ENCODE assay signal across 32 cellular contexts in the genomic region with DNA sequence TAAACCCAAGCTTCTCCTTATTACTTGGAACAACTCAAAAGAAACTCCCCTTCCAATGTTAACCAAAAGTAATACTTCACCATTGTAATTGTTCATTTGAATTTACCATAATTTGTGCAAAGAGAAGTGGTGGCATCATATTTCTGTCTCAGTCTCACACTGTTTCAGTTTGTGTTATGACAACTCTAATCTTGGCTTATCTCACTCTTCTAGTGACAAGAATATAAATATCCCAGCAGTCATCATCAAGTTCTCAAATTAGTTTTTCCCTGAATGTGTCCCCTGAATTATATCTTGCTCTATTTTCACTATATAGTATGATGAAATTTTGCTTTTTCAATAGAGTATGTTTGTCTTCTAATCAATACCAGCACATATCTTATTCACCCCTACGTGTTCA.
"Had no signal": no experiment of that assay in that cellular context is flagged by ENCODE, and none has a peak within 500 bp of the region (broad histone marks: within the 10 kb centered on the region; RNA-seq: fewer than 3 reads in every experiment).

No MANE protein-coding gene starts in this region.

- H3K4me1 Mint-ChIP-seq: activated CD4-positive, alpha-beta T cell treated with anti-CD3 and anti-CD28 coated beads for 36 hours; activated CD4-positive, alpha-beta T cell treated with anti-CD3 and anti-CD28 coated beads, Interleukin-2, amount 10 ng/mL, durations not matched to agents 24 days and 14 days; activated CD8-positive, alpha-beta memory T cell treated with anti-CD3 and anti-CD28 coated beads, Interleukin-2, amount 10 ng/mL, durations not matched to agents 7 days and 5 days; activated naive CD4-positive, alpha-beta T cell treated with anti-CD3 and anti-CD28 coated beads, Interleukin-2, amount 50 U/mL, for 24 hours; activated naive CD8-positive, alpha-beta T cell treated with anti-CD3 and anti-CD28 coated beads for 36 hours; activated naive CD8-positive, alpha-beta T cell treated with anti-CD3 and anti-CD28 coated beads, Interleukin-2, amount 50 U/mL, for 24 hours had no signal

- ATAC-seq: activated CD4-positive, alpha-beta T cell treated with anti-CD3 and anti-CD28 coated beads for 36 hours; activated CD8-positive, alpha-beta memory T cell treated with anti-CD3 and anti-CD28 coated beads, Interleukin-2, amount 10 ng/mL, durations not matched to agents 7 days and 5 days; activated CD8-positive, alpha-beta T cell treated with anti-CD3 and anti-CD28 coated beads, Interleukin-2, amount 10 ng/mL, durations not matched to agents 7 days and 5 days; activated naive CD8-positive, alpha-beta T cell treated with anti-CD3 and anti-CD28 coated beads, Interleukin-2, amount 50 U/mL, for 24 hours; body of pancreas; effector memory CD8-positive, alpha-beta T cell; gastroesophageal sphincter had no signal

- DNase-seq: activated CD4-positive, alpha-beta memory T cell treated with anti-CD3 and anti-CD28 coated beads for 36 hours; activated CD4-positive, alpha-beta T cell treated with anti-CD3 and anti-CD28 coated beads for 36 hours; activated CD4-positive, alpha-beta T cell treated with anti-CD3 and anti-CD28 coated beads, Interleukin-2, amount 10 ng/mL, durations not matched to agents 24 days and 14 days; activated CD4-positive, CD25-positive, alpha-beta regulatory T cell; activated CD4-positive, CD25-positive, alpha-beta regulatory T cell treated with anti-CD3 and anti-CD28 coated beads, Interleukin-2, amount 50 U/mL, for 72 hours; activated CD8-positive, alpha-beta memory T cell treated with anti-CD3 and anti-CD28 coated beads, Interleukin-2, amount 10 ng/mL, durations not matched to agents 7 days and 5 days; activated CD8-positive, alpha-beta memory T cell treated with anti-CD3 and anti-CD28 coated beads, Interleukin-2, amount 50 U/mL, for 4 hours; activated CD8-positive, alpha-beta T cell treated with anti-CD3 and anti-CD28 coated beads, Interleukin-2, amount 10 ng/mL, durations not matched to agents 7 days and 5 days; activated effector memory CD4-positive, alpha-beta T cell treated with anti-CD3 and anti-CD28 coated beads, Interleukin-2, amount 50 U/mL, for 16 hours; activated naive CD4-positive, alpha-beta T cell treated with anti-CD3 and anti-CD28 coated beads for 36 hours; activated naive CD8-positive, alpha-beta T cell treated with anti-CD3 and anti-CD28 coated beads for 36 hours; activated naive CD8-positive, alpha-beta T cell treated with anti-CD3 and anti-CD28 coated beads, Interleukin-2, amount 50 U/mL, for 24 hours; activated T-cell treated with anti-CD3 and anti-CD28 coated beads, Interleukin-2, amount 50 U/mL, for 1 hour; activated T-cell treated with anti-CD3 and anti-CD28 coated beads, Interleukin-2, amount 50 U/mL, for 48 hours; adrenal gland; amygdala; aorta; body of pancreas; caudate nucleus; cortex of kidney; dermis blood vessel endothelial cell; effector CD4-positive, alpha-beta T cell; effector memory CD8-positive, alpha-beta T cell; erythroblast; foreskin melanocyte; T-helper 2 cell had no signal

- H3K36me3 ChIP-seq: adrenal gland, esophagus muscularis mucosa, gastroesophageal sphincter had no signal

- H3K4me3 ChIP-seq: adrenal gland, body of pancreas, esophagus muscularis mucosa, gastroesophageal sphincter had no signal

- H3K27ac ChIP-seq: adrenal gland, body of pancreas, esophagus muscularis mucosa, gastroesophageal sphincter had no signal

- H3K27me3 Mint-ChIP-seq: activated CD4-positive, alpha-beta memory T cell treated with anti-CD3 and anti-CD28 coated beads for 36 hours; activated CD4-positive, alpha-beta T cell treated with anti-CD3 and anti-CD28 coated beads for 36 hours; activated CD4-positive, alpha-beta T cell treated with anti-CD3 and anti-CD28 coated beads, Interleukin-2, amount 10 ng/mL, durations not matched to agents 24 days and 14 days; activated CD8-positive, alpha-beta memory T cell treated with anti-CD3 and anti-CD28 coated beads, Interleukin-2, amount 10 ng/mL, durations not matched to agents 7 days and 5 days; activated naive CD4-positive, alpha-beta T cell treated with anti-CD3 and anti-CD28 coated beads, Interleukin-2, amount 50 U/mL, for 24 hours; activated naive CD8-positive, alpha-beta T cell treated with anti-CD3 and anti-CD28 coated beads for 36 hours; activated naive CD8-positive, alpha-beta T cell treated with anti-CD3 and anti-CD28 coated beads, Interleukin-2, amount 50 U/mL, for 24 hours; effector memory CD8-positive, alpha-beta T cell had no signal

- H3K9me3 ChIP-seq: adrenal gland, body of pancreas, esophagus muscularis mucosa had no signal

- H3K4me1 ChIP-seq: adrenal gland, body of pancreas, esophagus muscularis mucosa, gastroesophageal sphincter had no signal

- FAIRE-seq: colon had no signal

- H3K27me3 ChIP-seq: adrenal gland, body of pancreas, esophagus muscularis mucosa, gastroesophageal sphincter had no signal

- H3K36me3 Mint-ChIP-seq: activated CD4-positive, alpha-beta memory T cell treated with anti-CD3 and anti-CD28 coated beads for 36 hours; activated CD8-positive, alpha-beta memory T cell treated with anti-CD3 and anti-CD28 coated beads, Interleukin-2, amount 10 ng/mL, durations not matched to agents 7 days and 5 days; activated naive CD4-positive, alpha-beta T cell treated with anti-CD3 and anti-CD28 coated beads, Interleukin-2, amount 50 U/mL, for 24 hours; activated naive CD8-positive, alpha-beta T cell treated with anti-CD3 and anti-CD28 coated beads for 36 hours had no signal

- H3K4me3 Mint-ChIP-seq: activated CD4-positive, alpha-beta memory T cell treated with anti-CD3 and anti-CD28 coated beads for 36 hours; activated CD4-positive, alpha-beta T cell treated with anti-CD3 and anti-CD28 coated beads for 36 hours; activated CD4-positive, alpha-beta T cell treated with anti-CD3 and anti-CD28 coated beads, Interleukin-2, amount 10 ng/mL, durations not matched to agents 24 days and 14 days; activated CD8-positive, alpha-beta memory T cell treated with anti-CD3 and anti-CD28 coated beads, Interleukin-2, amount 10 ng/mL, durations not matched to agents 7 days and 5 days; activated CD8-positive, alpha-beta T cell treated with anti-CD3 and anti-CD28 coated beads, Interleukin-2, amount 10 ng/mL, durations not matched to agents 7 days and 5 days; activated naive CD4-positive, alpha-beta T cell treated with anti-CD3 and anti-CD28 coated beads for 36 hours; activated naive CD4-positive, alpha-beta T cell treated with anti-CD3 and anti-CD28 coated beads, Interleukin-2, amount 50 U/mL, for 24 hours; activated naive CD8-positive, alpha-beta T cell treated with anti-CD3 and anti-CD28 coated beads for 36 hours; activated naive CD8-positive, alpha-beta T cell treated with anti-CD3 and anti-CD28 coated beads, Interleukin-2, amount 50 U/mL, for 24 hours; activated T-helper 1 cell treated with anti-CD3 and anti-CD28 coated beads, Interleukin-12 subunit alpha, Interleukin-12 subunit beta, Interleukin-2, Interleukin-4 antibody, amounts not matched to agents 30 ng/mL and 10 ng/mL and 1 ng/mL, durations not matched to agents 14 hours and 24 hours and 36 hours; effector memory CD8-positive, alpha-beta T cell had no signal

- H3K27ac Mint-ChIP-seq: activated CD4-positive, alpha-beta memory T cell treated with anti-CD3 and anti-CD28 coated beads for 36 hours; activated CD4-positive, alpha-beta T cell treated with anti-CD3 and anti-CD28 coated beads for 36 hours; activated CD4-positive, alpha-beta T cell treated with anti-CD3 and anti-CD28 coated beads, Interleukin-2, amount 10 ng/mL, durations not matched to agents 24 days and 14 days; activated CD8-positive, alpha-beta memory T cell treated with anti-CD3 and anti-CD28 coated beads, Interleukin-2, amount 10 ng/mL, durations not matched to agents 7 days and 5 days; activated CD8-positive, alpha-beta T cell treated with anti-CD3 and anti-CD28 coated beads, Interleukin-2, amount 10 ng/mL, durations not matched to agents 7 days and 5 days; activated naive CD4-positive, alpha-beta T cell treated with anti-CD3 and anti-CD28 coated beads for 36 hours; activated naive CD4-positive, alpha-beta T cell treated with anti-CD3 and anti-CD28 coated beads, Interleukin-2, amount 50 U/mL, for 24 hours; activated naive CD8-positive, alpha-beta T cell treated with anti-CD3 and anti-CD28 coated beads for 36 hours; activated naive CD8-positive, alpha-beta T cell treated with anti-CD3 and anti-CD28 coated beads, Interleukin-2, amount 50 U/mL, for 24 hours; activated T-helper 1 cell treated with anti-CD3 and anti-CD28 coated beads, Interleukin-12 subunit alpha, Interleukin-12 subunit beta, Interleukin-2, Interleukin-4 antibody, amounts not matched to agents 30 ng/mL and 10 ng/mL and 1 ng/mL, durations not matched to agents 14 hours and 24 hours and 36 hours; activated T-helper 2 cell treated with anti-CD3 and anti-CD28 coated beads, Interferon-gamma antibody, Interleukin-2, Interleukin-4, amounts not matched to agents 10 μg/mL and 5 μg/mL and 100 μg/mL, durations not matched to agents 14 hours and 24 hours and 36 hours; effector memory CD8-positive, alpha-beta T cell had no signal
